8 cellular contexts compared by ENCODE assay signal in the genomic region with DNA sequence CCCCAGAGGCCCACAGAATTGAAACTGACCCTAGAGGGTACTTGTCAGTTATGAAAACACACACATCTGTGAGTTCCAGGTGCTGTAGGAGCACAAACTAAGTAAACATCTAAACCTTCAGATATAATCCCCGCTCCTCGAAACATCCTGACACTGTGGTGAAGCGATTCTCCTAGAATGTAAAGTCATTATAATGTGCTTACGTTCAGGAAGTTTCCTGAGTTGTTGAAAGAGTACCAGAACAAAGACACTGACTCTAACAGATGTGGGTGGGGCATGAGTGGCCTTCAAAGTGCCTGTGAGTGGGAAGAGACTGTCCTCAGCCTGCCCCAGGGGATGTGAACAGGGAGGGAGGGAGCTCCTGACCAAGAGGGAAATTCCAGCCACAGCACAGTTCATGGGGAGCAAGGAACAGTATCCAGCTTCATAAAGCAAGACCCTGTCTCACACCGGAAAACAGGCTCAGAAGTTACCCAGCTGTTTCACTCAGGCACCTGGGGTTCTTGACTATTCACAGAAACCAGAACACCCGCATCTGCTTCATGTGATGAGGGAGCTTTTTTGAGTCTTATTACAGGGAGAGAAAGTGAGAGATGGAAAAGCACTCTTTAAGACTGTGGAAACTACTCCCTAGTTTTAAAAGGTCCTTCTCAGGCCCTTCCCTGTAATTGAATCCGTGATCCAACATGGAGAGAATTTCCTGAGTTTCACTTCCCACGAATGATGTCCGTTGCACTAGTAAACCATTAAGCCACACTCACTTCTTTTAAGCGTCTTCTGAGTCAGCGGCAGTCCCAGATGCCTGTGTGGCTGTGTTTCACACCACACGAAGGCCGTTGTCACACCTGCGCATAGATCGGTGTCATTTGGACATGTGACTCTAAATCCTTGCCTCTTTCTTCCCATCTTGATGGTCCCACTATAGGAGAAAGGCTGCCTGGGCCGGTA.
DNase-seq lines count a peak whose midpoint lies in the region; ATAC-seq and TF ChIP-seq lines count a peak whose summit lies in the region.

No MANE protein-coding gene starts in this region.

- no peak for TF ChIP-seq POLR2A in GM18505 (IDR thresholded peaks at IDR 0.05; ENCODE audit: borderline replicate concordance, extremely low read depth, insufficient read depth, insufficient read length)
- no peak for TF ChIP-seq POLR2A in erythroblast (IDR thresholded peaks at IDR 0.05; ENCODE audit: low read length)

- WGBS in mesodermal cell (ENCODE audit: insufficient coverage in 2 of 2), 2 experiments = 77 to 85% methylated on average over 8 to 12 of the region's 16 CpGs

- H3K36me3 ChIP-seq in H7 (replicated peaks; ENCODE audit: control insufficient read depth, insufficient read depth, low read length) (peaks cover 45% of the 10 kb centered on the region), mesodermal cell (ENCODE audit: control insufficient read depth, insufficient read depth, low read length) (peaks cover 82% of the 10 kb centered on the region)

- H3K27ac ChIP-seq in mesodermal cell (ENCODE audit: low read depth, low read length, severe bottlenecking) = peak overlapping the region; percentile 63

- H3K9me3 ChIP-seq in mesodermal cell (ENCODE audit: control insufficient read depth, low read length) = no peaks in the 10 kb centered on the region

- DNase-seq in H7 (peak; percentile 70), NCI-H187 treated with DMSO at 0.1 percent for 48 hours (lab: John Stamatoyannopoulos, UW) (peak; percentile 85), dermis microvascular lymphatic vessel endothelial cell (ENCODE audit: low read depth in 2 of 2) (peak; percentile 50 to 94), erythroblast (lab: John Stamatoyannopoulos, UW) (no peak), DMS79 treated with DMSO at 0.1 percent for 48 hours (lab: John Stamatoyannopoulos, UW) (no peak), hypothalamus (lab: John Stamatoyannopoulos, UW) (no peak)

- ATAC-seq in GM18505 (IDR thresholded peaks at IDR 0.05; ENCODE audit: unreplicated experiment) = peak; percentile 67

- H3K4me3 ChIP-seq in H7 (ENCODE audit: insufficient read depth, low read depth, low read length) = no peak overlapping the region
- no peak overlapping the region for H3K4me3 ChIP-seq in mesodermal cell (ENCODE audit: extremely low read depth, insufficient read depth, low read length, poor library complexity, severe bottlenecking)

- peaks cover 30% of the 10 kb centered on the region for H3K4me1 ChIP-seq in mesodermal cell (ENCODE audit: control insufficient read depth, insufficient read depth, low read length, poor library complexity, severe bottlenecking)

- no peaks in the 10 kb centered on the region for H3K27me3 ChIP-seq in H7 (ENCODE audit: control insufficient read depth, insufficient read depth, low read length)

Comparison
In these comparisons a context has a peak if more than half of its experiments do, and no peak if none do; other contexts are left out.
1. DNase-seq: peak in H7 (single experiment), NCI-H187 treated with DMSO at 0.1 percent for 48 hours (single experiment) and dermis microvascular lymphatic vessel endothelial cell (2 of 2); none in erythroblast (0 of 2), DMS79 treated with DMSO at 0.1 percent for 48 hours (single experiment) and hypothalamus (0 of 51).